ENCODE assay signal across 1 cellular context in the genomic region with DNA sequence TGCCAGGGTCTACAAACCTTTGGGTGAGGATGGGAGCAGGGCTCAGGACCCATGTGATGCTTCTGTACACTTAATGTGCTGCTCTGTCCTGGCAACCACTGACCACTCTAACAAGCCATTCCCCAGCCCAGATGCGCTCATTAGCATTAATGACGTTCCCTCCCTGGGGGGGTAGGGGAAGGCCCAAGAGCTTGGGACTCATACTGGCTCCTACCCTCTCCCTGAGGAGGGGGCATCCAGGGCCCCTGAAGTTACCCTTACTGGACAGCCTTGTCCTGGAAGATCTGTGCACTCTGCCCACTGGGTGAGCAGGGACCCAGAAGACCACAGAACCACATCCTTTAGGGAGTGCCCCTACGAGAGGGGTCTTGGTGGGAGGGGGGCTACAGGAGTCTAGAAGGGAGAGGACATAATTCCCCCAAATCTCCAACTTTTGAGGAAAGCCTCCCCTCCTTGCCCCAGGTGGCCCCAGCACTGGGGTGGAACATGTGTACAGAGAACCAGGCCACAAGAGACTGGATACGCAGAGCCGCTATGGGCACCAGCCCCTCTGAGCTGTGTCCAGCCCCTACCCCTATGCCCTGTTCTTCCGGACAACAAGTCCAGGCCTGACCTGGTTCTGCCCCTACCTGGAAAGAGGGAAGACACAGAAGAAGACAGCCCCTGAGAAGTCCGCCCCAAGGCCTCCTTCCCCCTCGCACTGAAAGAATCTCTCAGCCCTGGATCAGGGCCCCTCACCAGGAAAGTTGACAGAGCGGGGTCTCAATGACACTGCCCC.
TF ChIP-seq lines count a peak whose summit lies in the region.

No MANE protein-coding gene starts in this region.

TF ChIP-seq in GM23338, 12 proteins besides CTCF, POLR2A, EP300 and RAD21 (continued from another document):
- TF ChIP-seq, protein P1, sequence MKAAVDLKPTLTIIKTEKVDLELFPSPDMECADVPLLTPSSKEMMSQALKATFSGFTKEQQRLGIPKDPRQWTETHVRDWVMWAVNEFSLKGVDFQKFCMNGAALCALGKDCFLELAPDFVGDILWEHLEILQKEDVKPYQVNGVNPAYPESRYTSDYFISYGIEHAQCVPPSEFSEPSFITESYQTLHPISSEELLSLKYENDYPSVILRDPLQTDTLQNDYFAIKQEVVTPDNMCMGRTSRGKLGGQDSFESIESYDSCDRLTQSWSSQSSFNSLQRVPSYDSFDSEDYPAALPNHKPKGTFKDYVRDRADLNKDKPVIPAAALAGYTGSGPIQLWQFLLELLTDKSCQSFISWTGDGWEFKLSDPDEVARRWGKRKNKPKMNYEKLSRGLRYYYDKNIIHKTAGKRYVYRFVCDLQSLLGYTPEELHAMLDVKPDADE (IDR thresholded peaks at IDR 0.05), result no peak
- no peak for TF ChIP-seq EZH2phosphoT487 (IDR thresholded peaks at IDR 0.05; ENCODE audit: unreplicated experiment)
- TF ChIP-seq CREB1 (CRISPR knock-in tag; IDR thresholded peaks at IDR 0.05; ENCODE audit: low read depth), result no peak
- TF ChIP-seq NANOG (IDR thresholded peaks at IDR 0.05; ENCODE audit: borderline replicate concordance), result no peak
